21 cellular contexts compared by ENCODE assay signal in the genomic region with DNA sequence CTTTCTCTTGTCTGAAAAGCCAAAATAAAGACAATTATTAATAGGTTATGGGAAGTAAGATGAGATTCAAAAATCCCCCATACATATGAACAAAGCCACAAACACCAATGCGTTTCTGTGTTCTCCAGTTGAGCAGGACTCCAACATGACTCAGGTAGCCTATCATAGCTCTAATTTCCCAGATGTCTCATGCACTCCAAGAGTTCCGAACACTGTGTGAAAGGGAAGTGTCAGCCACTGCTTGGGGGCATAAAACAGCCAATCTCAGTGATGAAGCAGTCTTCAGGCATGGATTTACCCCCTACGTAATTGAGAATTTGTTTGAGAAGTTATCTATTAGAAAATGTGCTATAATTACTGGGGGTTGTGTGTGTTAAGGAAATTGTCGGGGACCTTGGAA.
DNase-seq lines count a peak whose midpoint lies in the region; ATAC-seq and TF ChIP-seq lines count a peak whose summit lies in the region.
"Had no signal": no experiment of that assay in that cellular context is flagged by ENCODE, and none has a peak within 500 bp of the region (broad histone marks: within the 10 kb centered on the region; RNA-seq: fewer than 3 reads in every experiment).

No MANE protein-coding gene starts in this region.

- peaks cover 1% of the 10 kb centered on the region for H3K36me3 Mint-ChIP-seq in mesothelial cell of epicardium
- H3K36me3 Mint-ChIP-seq: activated naive CD4-positive, alpha-beta T cell treated with anti-CD3 and anti-CD28 coated beads, Interleukin-2, amount 50 U/mL, for 24 hours; naive B cell; T-cell had no signal

- ATAC-seq in GM18870 (IDR thresholded peaks at IDR 0.05; ENCODE audit: unreplicated experiment) (peak; percentile 45), GM21786 (IDR thresholded peaks at IDR 0.05; ENCODE audit: unreplicated experiment) (peak; percentile 31), HG03432 (IDR thresholded peaks at IDR 0.05; ENCODE audit: unreplicated experiment) (peak; percentile 37), GM18867 (IDR thresholded peaks at IDR 0.05; ENCODE audit: unreplicated experiment) (no peak)
- ATAC-seq: effector memory CD8-positive, alpha-beta T cell; foreskin keratinocyte; stimulated activated naive CD8-positive, alpha-beta T cell treated with anti-CD3 and anti-CD28 coated beads, Interleukin-15, amount 100 ng/mL, for 72 hours; T-cell had no signal

- H3K4me1 Mint-ChIP-seq in mesothelial cell of epicardium = peaks cover 2% of the 10 kb centered on the region
- H3K4me1 Mint-ChIP-seq: activated B cell treated with CpG ODN at 0.5 μM for 24 hours; activated naive CD4-positive, alpha-beta T cell treated with anti-CD3 and anti-CD28 coated beads, Interleukin-2, amount 50 U/mL, for 24 hours; B cell; naive B cell; T-cell had no signal

- H3K27me3 Mint-ChIP-seq in mesothelial cell of epicardium (ENCODE audit: low read depth) = peaks cover 5% of the 10 kb centered on the region
- H3K27me3 Mint-ChIP-seq: activated B cell treated with CpG ODN at 0.5 μM for 24 hours; activated naive CD4-positive, alpha-beta T cell treated with anti-CD3 and anti-CD28 coated beads, Interleukin-2, amount 50 U/mL, for 24 hours; B cell; effector memory CD8-positive, alpha-beta T cell; naive B cell; progenitor cell of endocrine pancreas; stimulated activated naive CD8-positive, alpha-beta T cell treated with anti-CD3 and anti-CD28 coated beads, Interleukin-15, amount 100 ng/mL, for 72 hours; T-cell had no signal

- no peaks in the 10 kb centered on the region for H3K9me3 Mint-ChIP-seq in mesothelial cell of epicardium
- H3K9me3 Mint-ChIP-seq: activated B cell treated with CpG ODN at 0.5 μM for 24 hours; activated naive CD4-positive, alpha-beta T cell treated with anti-CD3 and anti-CD28 coated beads, Interleukin-2, amount 50 U/mL, for 24 hours; stimulated activated naive CD8-positive, alpha-beta T cell treated with anti-CD3 and anti-CD28 coated beads, Interleukin-15, amount 100 ng/mL, for 72 hours; T-cell had no signal

- DNase-seq in mesothelial cell of epicardium (ENCODE audit: low spot score in 2 of 2, unreplicated experiment in 2 of 2) (no peak), Ammon's horn (ENCODE audit: low spot score) (no peak), activated gamma-delta T cell treated with Interleukin-2 at 50 U/mL for 16 hours (no peak), NCI-H1694 (lab: John Stamatoyannopoulos, UW) (no peak)
- DNase-seq: activated B cell treated with CpG ODN at 0.5 μM for 24 hours; activated CD8-positive, alpha-beta memory T cell treated with anti-CD3 and anti-CD28 coated beads, Interleukin-2, amount 50 U/mL, for 4 hours; effector memory CD8-positive, alpha-beta T cell; HCEC 1CT; naive B cell; NCI-H82; RPMI8226; stimulated activated naive CD8-positive, alpha-beta T cell treated with anti-CD3 and anti-CD28 coated beads, Interleukin-15, amount 100 ng/mL, for 72 hours; T-cell had no signal

- peak overlapping the region; percentile 19 for H3K27ac Mint-ChIP-seq in mesothelial cell of epicardium
- H3K27ac Mint-ChIP-seq: activated B cell treated with CpG ODN at 0.5 μM for 24 hours; activated naive CD4-positive, alpha-beta T cell treated with anti-CD3 and anti-CD28 coated beads, Interleukin-2, amount 50 U/mL, for 24 hours; B cell; effector memory CD8-positive, alpha-beta T cell; naive B cell; progenitor cell of endocrine pancreas; stimulated activated naive CD8-positive, alpha-beta T cell treated with anti-CD3 and anti-CD28 coated beads, Interleukin-15, amount 100 ng/mL, for 72 hours; T-cell had no signal

- H3K4me3 Mint-ChIP-seq in mesothelial cell of epicardium = no peak overlapping the region
- H3K4me3 Mint-ChIP-seq: activated B cell treated with CpG ODN at 0.5 μM for 24 hours; activated naive CD4-positive, alpha-beta T cell treated with anti-CD3 and anti-CD28 coated beads, Interleukin-2, amount 50 U/mL, for 24 hours; B cell; effector memory CD8-positive, alpha-beta T cell; naive B cell; stimulated activated naive CD8-positive, alpha-beta T cell treated with anti-CD3 and anti-CD28 coated beads, Interleukin-15, amount 100 ng/mL, for 72 hours; T-cell had no signal

- TF ChIP-seq CTCF in mesothelial cell of epicardium (IDR thresholded peaks at IDR 0.05; ENCODE audit: unreplicated experiment) = no peak
